In the genomic region with DNA sequence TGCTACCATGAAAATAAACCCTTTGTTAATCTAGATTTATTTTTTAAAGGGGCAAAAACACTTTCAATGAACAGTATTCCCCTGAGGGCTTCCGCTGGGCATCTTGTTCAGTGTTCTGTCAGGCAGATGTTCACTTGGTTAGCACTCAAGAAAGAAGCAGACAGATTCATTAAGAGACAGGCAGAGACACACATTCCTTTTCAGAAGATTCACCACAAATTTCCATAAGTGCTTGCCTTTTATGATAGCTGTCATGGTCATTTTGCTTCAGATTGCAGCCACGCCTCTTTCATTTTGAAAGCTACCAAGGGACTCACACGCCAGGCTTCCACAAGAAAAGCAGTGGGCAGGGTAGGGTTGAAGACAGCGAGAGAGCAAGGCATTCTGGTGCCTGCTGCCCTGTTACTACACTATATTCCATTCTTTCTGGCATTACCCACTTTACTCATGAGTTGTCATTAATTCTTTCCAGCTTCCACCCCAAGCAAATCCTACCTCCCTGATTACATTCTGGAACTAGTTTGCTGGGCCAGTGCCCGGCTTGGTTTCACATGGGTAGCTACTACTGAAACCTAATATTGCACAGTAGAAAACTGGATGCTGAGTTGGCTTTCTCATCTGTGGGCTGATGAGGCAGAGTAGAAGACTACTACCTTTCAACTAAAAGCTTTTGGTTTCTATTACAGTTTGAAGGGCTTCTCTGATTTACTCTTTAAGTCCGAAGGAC, we compare ENCODE assay signal across 1 cellular context.
TF ChIP-seq lines count a peak whose summit lies in the region.

No MANE protein-coding gene starts in this region.

TF ChIP-seq in GM23338, 12 proteins besides CTCF, POLR2A, EP300 and RAD21 (continued from another document):
- TF ChIP-seq, protein P1, sequence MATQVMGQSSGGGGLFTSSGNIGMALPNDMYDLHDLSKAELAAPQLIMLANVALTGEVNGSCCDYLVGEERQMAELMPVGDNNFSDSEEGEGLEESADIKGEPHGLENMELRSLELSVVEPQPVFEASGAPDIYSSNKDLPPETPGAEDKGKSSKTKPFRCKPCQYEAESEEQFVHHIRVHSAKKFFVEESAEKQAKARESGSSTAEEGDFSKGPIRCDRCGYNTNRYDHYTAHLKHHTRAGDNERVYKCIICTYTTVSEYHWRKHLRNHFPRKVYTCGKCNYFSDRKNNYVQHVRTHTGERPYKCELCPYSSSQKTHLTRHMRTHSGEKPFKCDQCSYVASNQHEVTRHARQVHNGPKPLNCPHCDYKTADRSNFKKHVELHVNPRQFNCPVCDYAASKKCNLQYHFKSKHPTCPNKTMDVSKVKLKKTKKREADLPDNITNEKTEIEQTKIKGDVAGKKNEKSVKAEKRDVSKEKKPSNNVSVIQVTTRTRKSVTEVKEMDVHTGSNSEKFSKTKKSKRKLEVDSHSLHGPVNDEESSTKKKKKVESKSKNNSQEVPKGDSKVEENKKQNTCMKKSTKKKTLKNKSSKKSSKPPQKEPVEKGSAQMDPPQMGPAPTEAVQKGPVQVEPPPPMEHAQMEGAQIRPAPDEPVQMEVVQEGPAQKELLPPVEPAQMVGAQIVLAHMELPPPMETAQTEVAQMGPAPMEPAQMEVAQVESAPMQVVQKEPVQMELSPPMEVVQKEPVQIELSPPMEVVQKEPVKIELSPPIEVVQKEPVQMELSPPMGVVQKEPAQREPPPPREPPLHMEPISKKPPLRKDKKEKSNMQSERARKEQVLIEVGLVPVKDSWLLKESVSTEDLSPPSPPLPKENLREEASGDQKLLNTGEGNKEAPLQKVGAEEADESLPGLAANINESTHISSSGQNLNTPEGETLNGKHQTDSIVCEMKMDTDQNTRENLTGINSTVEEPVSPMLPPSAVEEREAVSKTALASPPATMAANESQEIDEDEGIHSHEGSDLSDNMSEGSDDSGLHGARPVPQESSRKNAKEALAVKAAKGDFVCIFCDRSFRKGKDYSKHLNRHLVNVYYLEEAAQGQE (IDR thresholded peaks at IDR 0.05; ENCODE audit: unreplicated experiment): no peak
- TF ChIP-seq, protein P2, sequence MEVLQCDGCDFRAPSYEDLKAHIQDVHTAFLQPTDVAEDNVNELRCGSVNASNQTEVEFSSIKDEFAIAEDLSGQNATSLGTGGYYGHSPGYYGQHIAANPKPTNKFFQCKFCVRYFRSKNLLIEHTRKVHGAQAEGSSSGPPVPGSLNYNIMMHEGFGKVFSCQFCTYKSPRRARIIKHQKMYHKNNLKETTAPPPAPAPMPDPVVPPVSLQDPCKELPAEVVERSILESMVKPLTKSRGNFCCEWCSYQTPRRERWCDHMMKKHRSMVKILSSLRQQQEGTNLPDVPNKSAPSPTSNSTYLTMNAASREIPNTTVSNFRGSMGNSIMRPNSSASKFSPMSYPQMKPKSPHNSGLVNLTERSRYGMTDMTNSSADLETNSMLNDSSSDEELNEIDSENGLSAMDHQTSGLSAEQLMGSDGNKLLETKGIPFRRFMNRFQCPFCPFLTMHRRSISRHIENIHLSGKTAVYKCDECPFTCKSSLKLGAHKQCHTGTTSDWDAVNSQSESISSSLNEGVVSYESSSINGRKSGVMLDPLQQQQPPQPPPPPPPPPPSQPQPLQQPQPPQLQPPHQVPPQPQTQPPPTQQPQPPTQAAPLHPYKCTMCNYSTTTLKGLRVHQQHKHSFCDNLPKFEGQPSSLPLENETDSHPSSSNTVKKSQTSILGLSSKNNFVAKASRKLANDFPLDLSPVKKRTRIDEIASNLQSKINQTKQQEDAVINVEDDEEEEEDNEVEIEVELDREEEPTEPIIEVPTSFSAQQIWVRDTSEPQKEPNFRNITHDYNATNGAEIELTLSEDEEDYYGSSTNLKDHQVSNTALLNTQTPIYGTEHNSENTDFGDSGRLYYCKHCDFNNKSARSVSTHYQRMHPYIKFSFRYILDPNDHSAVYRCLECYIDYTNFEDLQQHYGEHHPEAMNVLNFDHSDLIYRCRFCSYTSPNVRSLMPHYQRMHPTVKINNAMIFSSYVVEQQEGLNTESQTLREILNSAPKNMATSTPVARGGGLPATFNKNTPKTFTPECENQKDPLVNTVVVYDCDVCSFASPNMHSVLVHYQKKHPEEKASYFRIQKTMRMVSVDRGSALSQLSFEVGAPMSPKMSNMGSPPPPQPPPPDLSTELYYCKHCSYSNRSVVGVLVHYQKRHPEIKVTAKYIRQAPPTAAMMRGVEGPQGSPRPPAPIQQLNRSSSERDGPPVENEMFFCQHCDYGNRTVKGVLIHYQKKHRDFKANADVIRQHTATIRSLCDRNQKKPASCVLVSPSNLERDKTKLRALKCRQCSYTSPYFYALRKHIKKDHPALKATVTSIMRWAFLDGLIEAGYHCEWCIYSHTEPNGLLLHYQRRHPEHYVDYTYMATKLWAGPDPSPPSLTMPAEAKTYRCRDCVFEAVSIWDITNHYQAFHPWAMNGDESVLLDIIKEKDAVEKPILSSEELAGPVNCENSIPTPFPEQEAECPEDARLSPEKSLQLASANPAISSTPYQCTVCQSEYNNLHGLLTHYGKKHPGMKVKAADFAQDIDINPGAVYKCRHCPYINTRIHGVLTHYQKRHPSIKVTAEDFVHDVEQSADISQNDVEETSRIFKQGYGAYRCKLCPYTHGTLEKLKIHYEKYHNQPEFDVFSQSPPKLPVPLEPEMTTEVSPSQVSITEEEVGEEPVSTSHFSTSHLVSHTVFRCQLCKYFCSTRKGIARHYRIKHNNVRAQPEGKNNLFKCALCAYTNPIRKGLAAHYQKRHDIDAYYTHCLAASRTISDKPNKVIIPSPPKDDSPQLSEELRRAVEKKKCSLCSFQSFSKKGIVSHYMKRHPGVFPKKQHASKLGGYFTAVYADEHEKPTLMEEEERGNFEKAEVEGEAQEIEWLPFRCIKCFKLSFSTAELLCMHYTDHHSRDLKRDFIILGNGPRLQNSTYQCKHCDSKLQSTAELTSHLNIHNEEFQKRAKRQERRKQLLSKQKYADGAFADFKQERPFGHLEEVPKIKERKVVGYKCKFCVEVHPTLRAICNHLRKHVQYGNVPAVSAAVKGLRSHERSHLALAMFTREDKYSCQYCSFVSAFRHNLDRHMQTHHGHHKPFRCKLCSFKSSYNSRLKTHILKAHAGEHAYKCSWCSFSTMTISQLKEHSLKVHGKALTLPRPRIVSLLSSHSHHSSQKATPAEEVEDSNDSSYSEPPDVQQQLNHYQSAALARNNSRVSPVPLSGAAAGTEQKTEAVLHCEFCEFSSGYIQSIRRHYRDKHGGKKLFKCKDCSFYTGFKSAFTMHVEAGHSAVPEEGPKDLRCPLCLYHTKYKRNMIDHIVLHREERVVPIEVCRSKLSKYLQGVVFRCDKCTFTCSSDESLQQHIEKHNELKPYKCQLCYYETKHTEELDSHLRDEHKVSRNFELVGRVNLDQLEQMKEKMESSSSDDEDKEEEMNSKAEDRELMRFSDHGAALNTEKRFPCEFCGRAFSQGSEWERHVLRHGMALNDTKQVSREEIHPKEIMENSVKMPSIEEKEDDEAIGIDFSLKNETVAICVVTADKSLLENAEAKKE (CRISPR knock-in tag; IDR thresholded peaks at IDR 0.05): no peak
